ENCODE assay signal across 28 cellular contexts in the genomic region with DNA sequence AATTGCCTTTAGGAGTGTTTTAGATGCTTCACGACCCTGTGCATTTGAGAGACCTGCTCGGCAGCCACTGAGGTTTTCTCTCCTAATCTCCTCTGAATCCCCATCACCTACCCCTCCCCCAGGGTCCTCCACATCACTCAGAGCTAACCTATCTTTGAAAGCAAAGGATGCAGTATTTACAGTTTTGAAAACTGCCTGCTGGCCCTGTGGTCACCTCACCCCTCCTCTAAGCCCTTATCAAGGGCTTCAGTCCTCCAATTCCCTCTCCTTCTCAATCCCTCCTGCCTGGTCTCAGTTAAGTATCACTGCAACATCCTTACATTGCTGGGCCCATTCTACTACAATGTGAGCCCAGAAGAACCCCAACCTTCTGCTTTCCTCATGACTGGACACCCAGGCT. TPM values are rescaled to one million over a fixed set of nuclear protein-coding genes. Genes with fewer than 3 reads are reported as not detected.
DNase-seq lines count a peak whose midpoint lies in the region; ATAC-seq, FAIRE-seq and TF ChIP-seq lines count a peak whose summit lies in the region.
"Had no signal": no experiment of that assay in that cellular context is flagged by ENCODE, and none has a peak within 500 bp of the region (broad histone marks: within the 10 kb centered on the region; RNA-seq: fewer than 3 reads in every experiment).

No MANE protein-coding gene starts in this region.

- TF ChIP-seq EP300 in K562 (IDR thresholded peaks at IDR 0.05; ENCODE audit: low read length): no peak

- H3K9ac ChIP-seq in IMR-90 (ENCODE audit: low read depth, low read length): no peak overlapping the region
- H3K9ac ChIP-seq in K562 (ENCODE audit: insufficient read depth in 1 of 2, low read depth in 2 of 2, low read length in 2 of 2): no peak overlapping the region
- H3K9ac ChIP-seq: BLaER1 had no signal

- H3K4me3 ChIP-seq in IMR-90 (ENCODE audit: insufficient read depth, low read depth, low read length) (no peak overlapping the region), K562 (no peak overlapping the region), osteoblast (ENCODE audit: insufficient read depth, low read length) (no peak overlapping the region)
- H3K4me3 ChIP-seq: BLaER1, GM12878 had no signal

- peaks cover 3% of the 10 kb centered on the region; the same call in 1 of the 2 replicates for H3K36me3 ChIP-seq in IMR-90 (ENCODE audit: control insufficient read depth, insufficient read depth, low read length)
- H3K36me3 ChIP-seq in K562 (ENCODE audit: control insufficient read depth, insufficient read depth, low read length): peaks cover 10% of the 10 kb centered on the region; the same call in 1 of the 3 replicates
- H3K36me3 ChIP-seq in osteoblast (ENCODE audit: insufficient read depth, low read length): no peaks in the 10 kb centered on the region
- H3K36me3 ChIP-seq: BE2C had no signal

- peak; percentile 80 for FAIRE-seq in K562 (lab: Jason Lieb, UNC)
- FAIRE-seq: A204.1, GM12878, GM12892, GM18507 had no signal

- no peak for TF ChIP-seq RAD21 in IMR-90 (IDR thresholded peaks at IDR 0.05; ENCODE audit: low read length)
- TF ChIP-seq RAD21 in K562 (CRISPR knock-in tag; conservative IDR thresholded peaks at IDR 0.05 in 1 of 2, IDR thresholded peaks at IDR 0.05 in 1 of 2): no peak

- H3K4me2 ChIP-seq in IMR-90 (ENCODE audit: low read depth, low read length) (no peak overlapping the region), K562 (ENCODE audit: insufficient read depth, low read length) (no peak overlapping the region), osteoblast (ENCODE audit: insufficient read depth, low read length) (no peak overlapping the region)
- H3K4me2 ChIP-seq: BLaER1 had no signal

- TF ChIP-seq CTCF in IMR-90 (conservative IDR thresholded peaks at IDR 0.05; ENCODE audit: low read depth, low read length) (no peak), K562 (IDR thresholded peaks at IDR 0.05 in 2 of 3, conservative IDR thresholded peaks at IDR 0.05 in 1 of 3; ENCODE audit: insufficient read depth in 2 of 3, low read depth in 1 of 3, low read length in 3 of 3) (no peak), osteoblast (IDR thresholded peaks at IDR 0.05; ENCODE audit: extremely low read depth, low read depth, low read length) (no peak)

- H3K23ac ChIP-seq in IMR-90 (ENCODE audit: low read depth, low read length): no peak overlapping the region

- H3K18ac ChIP-seq in IMR-90 (ENCODE audit: low read depth, low read length): no peak overlapping the region

- no peak overlapping the region for H4K8ac ChIP-seq in IMR-90 (ENCODE audit: low read depth in 2 of 2, low read length in 2 of 2)

- H2BK5ac ChIP-seq in IMR-90 (ENCODE audit: low read depth, low read length, poor library complexity, severe bottlenecking): no peak overlapping the region

- H3K14ac ChIP-seq in IMR-90 (replicated peaks; ENCODE audit: low read depth, low read length): no peak overlapping the region

- in situ Hi-C loops in IMR-90 (cut with MboI; ENCODE audit: low sequenced_read_pairs): loop anchor here (10.0 kb wide), 1 partner anchor 173 kb away; no protein-coding TSS in a partner anchor
- in situ Hi-C loops in K562 (cut with MboI): loop anchor here (10.0 kb wide), 1 partner anchor 203 kb away; no protein-coding TSS in a partner anchor

- POLR2A ChIA-PET in IMR-90 (lab: Charles Lee; ENCODE audit: unreplicated experiment): no interaction called here
- POLR2A ChIA-PET in K562 (lab: Yijun Ruan, JAX): interaction anchor here (0.6 to 0.7 kb wide), 3 partner anchors 87 to 262 kb away, joined by 3 read pairs; no protein-coding TSS in a partner anchor

- TF ChIP-seq POLR2A in IMR-90 (IDR thresholded peaks at IDR 0.05; ENCODE audit: low read depth, low read length) (no peak), K562 (conservative IDR thresholded peaks at IDR 0.05) (no peak)

- H2BK15ac ChIP-seq in IMR-90 (ENCODE audit: low read depth, low read length): no peak overlapping the region

- H4K5ac ChIP-seq in IMR-90 (ENCODE audit: low read depth, low read length): no peak overlapping the region

- dilution Hi-C loops in IMR-90 (cut with HindIII; ENCODE audit: low sequenced_read_pairs, unreplicated experiment): no loop called here

- H4K20me1 ChIP-seq in IMR-90 (ENCODE audit: insufficient read depth, low read length) (peaks cover 5% of the 10 kb centered on the region; the same call in 1 of the 2 replicates), K562 (replicated peaks; ENCODE audit: control insufficient read depth, insufficient read depth, low read length) (peaks cover 5% of the 10 kb centered on the region; the same call in 1 of the 2 replicates), osteoblast (ENCODE audit: insufficient read depth, low read length) (no peaks in the 10 kb centered on the region)
- H4K20me1 ChIP-seq: BLaER1 had no signal

- H3K79me2 ChIP-seq in K562 (ENCODE audit: control insufficient read depth, insufficient read depth, low read length) (peaks cover 17% of the 10 kb centered on the region), osteoblast (ENCODE audit: insufficient read depth, low read length) (peaks cover 11% of the 10 kb centered on the region)

- no peak for DNase-seq in IMR-90
- peak; percentile 18 to 59 (median 39) for DNase-seq in K562 (ENCODE audit: extremely low read depth in 1 of 4, low spot score in 3 of 4)
- DNase-seq in osteoblast (ENCODE audit: insufficient read length, low spot score, missing footprints): peak; percentile 0
- no peak for DNase-seq in HT-29 (ENCODE audit: low spot score)
- DNase-seq in stimulated activated naive CD8-positive, alpha-beta T cell treated with anti-CD3 and anti-CD28 coated beads, Interleukin-15, Interleukin-2, amounts not matched to agents 100 U/mL and 50 U/mL, for 24 hours: no peak
- DNase-seq: 8988T; ACHN; BE2C; C1 segment of cervical spinal cord; CD4-positive, alpha-beta memory T cell; CD4-positive, CD25-positive, alpha-beta regulatory T cell; CD8-positive, alpha-beta memory T cell; COR-L47; DMS 273 treated with DMSO at 0.1 percent for 48 hours; DMS153; DMS79; DND-41; EL; GDM1 had no signal

- no peak overlapping the region for H2BK120ac ChIP-seq in IMR-90 (ENCODE audit: low read depth, low read length)

- no peak overlapping the region for H3K56ac ChIP-seq in IMR-90 (ENCODE audit: extremely low read depth, insufficient read depth, low read length)

- no peak overlapping the region for H3K27ac ChIP-seq in IMR-90 (ENCODE audit: insufficient read depth, low read length)
- H3K27ac ChIP-seq in K562 (ENCODE audit: extremely low read depth, low read depth, low read length): no peak overlapping the region
- no peak overlapping the region for H3K27ac ChIP-seq in osteoblast (ENCODE audit: low read depth, low read length)
- H3K27ac ChIP-seq: BLaER1 had no signal

- H3K9me3 ChIP-seq in IMR-90 (ENCODE audit: control insufficient read depth, insufficient read depth, low read length): no peaks in the 10 kb centered on the region
- no peaks in the 10 kb centered on the region for H3K9me3 ChIP-seq in K562 (replicated peaks; ENCODE audit: control insufficient read depth, insufficient read depth, low read depth, low read length)
- H3K9me3 ChIP-seq in osteoblast (ENCODE audit: low read depth, low read length): no peaks in the 10 kb centered on the region
- H3K9me3 ChIP-seq: BE2C, BLaER1 had no signal

- no peak overlapping the region for H4K91ac ChIP-seq in IMR-90 (ENCODE audit: insufficient read depth, low read depth, low read length)

- H2BK20ac ChIP-seq in IMR-90 (ENCODE audit: low read depth, low read length): no peak overlapping the region

- CTCF ChIA-PET in IMR-90 (lab: Yijun Ruan, JAX) (no interaction called here), K562 (lab: Yijun Ruan, JAX; ENCODE audit: low intra/inter-chr PET ratio) (no interaction called here)

- H2AK5ac ChIP-seq in IMR-90 (ENCODE audit: low read depth, low read length): no peak overlapping the region

- H3K79me1 ChIP-seq in IMR-90 (ENCODE audit: low read depth in 1 of 2, low read length in 2 of 2): peaks cover 8 to 15% of the 10 kb centered on the region in 2 experiments; a peak in 3 of 4 replicates

- BruUV-seq in IMR-90 (replicated peaks; lab: Mats Ljungman, UMichigan) (no TSS peak), K562 (replicated peaks; lab: Mats Ljungman, UMichigan) (no TSS peak)

- peaks cover 24% of the 10 kb centered on the region for H3K27me3 ChIP-seq in IMR-90 (ENCODE audit: control insufficient read depth, insufficient read depth, low read length)
- H3K27me3 ChIP-seq in K562 (ENCODE audit: control insufficient read depth in 2 of 2, insufficient read depth in 2 of 2, low read length in 2 of 2): no peaks in the 10 kb centered on the region
- no peaks in the 10 kb centered on the region for H3K27me3 ChIP-seq in osteoblast (ENCODE audit: insufficient read depth, low read length)
- H3K27me3 ChIP-seq: BE2C, BLaER1 had no signal

- 60% methylated on average over 1 of the region's 2 CpGs; no CpG with 5 or more reads in 1 of the 2 experiments for WGBS in IMR-90 (ENCODE audit: extremely low coverage in 2 of 2, insufficient read length in 1 of 2), 2 experiments
- WGBS in K562 (ENCODE audit: insufficient coverage, low coverage, missing lambda C conversion rate): 0% methylated on average over 2 of the region's 2 CpGs

- H3K4ac ChIP-seq in IMR-90 (ENCODE audit: low read depth, low read length): no peak overlapping the region

- H2AK9ac ChIP-seq in IMR-90 (replicated peaks; ENCODE audit: low read depth, low read length, poor library complexity): peak overlapping the region; percentile 37

- H3K4me1 ChIP-seq in IMR-90 (ENCODE audit: control insufficient read depth, insufficient read depth, low read length): peaks cover 6% of the 10 kb centered on the region; the same call in 1 of the 2 replicates
- H3K4me1 ChIP-seq in K562 (replicated peaks in 1 of 2; ENCODE audit: control insufficient read depth in 2 of 2, insufficient read depth in 2 of 2, low read length in 2 of 2): peaks cover 7 to 13% of the 10 kb centered on the region in 2 experiments; a peak in 4 of 5 replicates
- H3K4me1 ChIP-seq in osteoblast (ENCODE audit: insufficient read depth, low read length): peaks cover 8% of the 10 kb centered on the region
- H3K4me1 ChIP-seq: BE2C had no signal

- H2AFZ ChIP-seq in IMR-90 (replicated peaks; ENCODE audit: low read length, poor library complexity): no peak overlapping the region
- H2AFZ ChIP-seq in K562 (ENCODE audit: low read depth, low read length): no peak overlapping the region
- no peak overlapping the region for H2AFZ ChIP-seq in osteoblast (ENCODE audit: low read length)

- H3K9me1 ChIP-seq in IMR-90 (ENCODE audit: insufficient read depth, low read length) (peaks cover 12% of the 10 kb centered on the region), K562 (ENCODE audit: control insufficient read depth, insufficient read depth, low read length) (no peaks in the 10 kb centered on the region)

- ATAC-seq in IMR-90 (ENCODE audit: low read depth) (no peak), K562 (no peak)
- ATAC-seq in stimulated activated naive CD8-positive, alpha-beta T cell treated with anti-CD3 and anti-CD28 coated beads, Interleukin-15, Interleukin-2, amounts not matched to agents 100 U/mL and 50 U/mL, for 24 hours: no peak
- ATAC-seq: GM12878 had no signal

- intact Hi-C loops in IMR-90 (cut with micrococcal nuclease) (no loop called here), K562 (cut with micrococcal nuclease) (no loop called here)

RNA-seq across cellular contexts. Expression of a gene that starts 4.6 kb away (rescaled TPM):
- total RNA-seq in IMR-90 (2012; rRNA removed): 13.3 and 20.4 TPM in 2 replicates
- 26.3 and 27.6 TPM in 2 replicates for polyA plus RNA-seq in IMR-90 (2012; rRNA removed)
- 39.7 and 47.9 TPM in 2 replicates for polyA plus RNA-seq in IMR-90 (2012; cell fraction: cytosol; rRNA removed)
- 8.7 and 19.9 TPM in 2 replicates for polyA plus RNA-seq in IMR-90 (2012; cell fraction: nucleus; rRNA removed; ENCODE audit: low replicate concordance)
- total RNA-seq in K562 (2011; cell fraction: chromatin; rRNA removed; ENCODE audit: low replicate concordance): 4.8 and 13.1 TPM in 2 replicates
- total RNA-seq in K562 (2011; cell fraction: nucleolus; rRNA removed): 24.3 and 25.9 TPM in 2 replicates
- 14.3 and 16.9 TPM in 2 replicates for total RNA-seq in K562 (2011; cell fraction: nucleoplasm; rRNA removed)
- 42.0 and 51.6 TPM in 2 replicates for total RNA-seq in K562 (2014; rRNA removed)
- total RNA-seq in K562 (2014; rRNA removed; fragmentation: Illumina TruSeq; extraction: Trizol): 12.1 and 19.1 TPM in 2 replicates
- total RNA-seq in K562 (2015; rRNA removed; fragmentation: Illumina TruSeq; extraction: Trizol): 24.6 and 25.4 TPM in 2 replicates
- total RNA-seq in K562 (2021): 34.9 and 38.2 TPM in 2 replicates
- polyA plus RNA-seq in K562 (2011; rRNA removed): 31.5 and 36.7 TPM in 2 replicates
- polyA plus RNA-seq in K562 (2011; cell fraction: cytosol; rRNA removed): 43.6 and 104 TPM in 2 replicates
- 25.2 and 35.0 TPM in 2 replicates for polyA plus RNA-seq in K562 (2011; cell fraction: nucleus; rRNA removed)
- polyA plus RNA-seq in K562 (2012): 38.1 and 40.0 TPM in 2 replicates
- polyA plus RNA-seq in K562 (2014; fragmentation: Illumina TruSeq; extraction: Trizol): 19.7 and 39.2 TPM in 2 replicates
- polyA plus RNA-seq in K562 (2014; fragmentation: Nextera tagmentation; extraction: Ambion mirVana): 10 to 100 TPM; 16.3 to 29.0 TPM
- 43.7 and 48.2 TPM in 2 replicates for polyA plus RNA-seq in K562 (2014; rRNA removed)
- polyA minus RNA-seq in K562 (2011; rRNA and poly(A)+ RNA removed): 6.4 and 8.7 TPM in 2 replicates
- polyA minus RNA-seq in K562 (2011; cell fraction: cytosol; rRNA and poly(A)+ RNA removed): 15.8 and 16.4 TPM in 2 replicates
- polyA minus RNA-seq in K562 (2011; cell fraction: nucleus; rRNA and poly(A)+ RNA removed): 8.1 and 13.2 TPM in 2 replicates
- 17.7 and 19.2 TPM in 2 replicates for total RNA-seq in osteoblast
- 48.7 and 67.6 TPM in 2 replicates for total RNA-seq in HT-29 (2014; rRNA removed; shearing (Covaris generic))

RNA-seq across cellular contexts. Expression of a gene that starts 13.0 kb away (rescaled TPM):
- total RNA-seq in IMR-90 (2012; rRNA removed): 104 and 122 TPM in 2 replicates
- 183 and 186 TPM in 2 replicates for polyA plus RNA-seq in IMR-90 (2012; rRNA removed)
- polyA plus RNA-seq in IMR-90 (2012; cell fraction: cytosol; rRNA removed): 177 and 196 TPM in 2 replicates
- polyA plus RNA-seq in IMR-90 (2012; cell fraction: nucleus; rRNA removed; ENCODE audit: low replicate concordance): 103 and 138 TPM in 2 replicates
- total RNA-seq in K562 (2011; cell fraction: chromatin; rRNA removed; ENCODE audit: low replicate concordance): 25.9 and 51.8 TPM in 2 replicates
- 32.0 and 36.7 TPM in 2 replicates for total RNA-seq in K562 (2011; cell fraction: nucleolus; rRNA removed)
- total RNA-seq in K562 (2011; cell fraction: nucleoplasm; rRNA removed): 37.9 and 46.9 TPM in 2 replicates
- 50.8 and 74.8 TPM in 2 replicates for total RNA-seq in K562 (2014; rRNA removed)
- total RNA-seq in K562 (2014; rRNA removed; fragmentation: Illumina TruSeq; extraction: Trizol): 30.8 and 31.3 TPM in 2 replicates
- total RNA-seq in K562 (2015; rRNA removed; fragmentation: Illumina TruSeq; extraction: Trizol): 37.2 and 38.2 TPM in 2 replicates
- 51.0 and 53.4 TPM in 2 replicates for total RNA-seq in K562 (2021)
- polyA plus RNA-seq in K562 (2011; rRNA removed): 44.5 and 76.3 TPM in 2 replicates
- polyA plus RNA-seq in K562 (2011; cell fraction: cytosol; rRNA removed): 55.4 and 58.3 TPM in 2 replicates
- 73.3 and 73.7 TPM in 2 replicates for polyA plus RNA-seq in K562 (2011; cell fraction: nucleus; rRNA removed)
- polyA plus RNA-seq in K562 (2012): 80.4 and 98.2 TPM in 2 replicates
- polyA plus RNA-seq in K562 (2014; fragmentation: Illumina TruSeq; extraction: Trizol): 41.9 and 47.0 TPM in 2 replicates
- 10 to 100 TPM; 11.0 to 26.2 TPM for polyA plus RNA-seq in K562 (2014; fragmentation: Nextera tagmentation; extraction: Ambion mirVana)
- polyA plus RNA-seq in K562 (2014; rRNA removed): 45.1 and 49.2 TPM in 2 replicates
- polyA minus RNA-seq in K562 (2011; rRNA and poly(A)+ RNA removed): 23.0 and 41.7 TPM in 2 replicates
- 12.4 and 19.5 TPM in 2 replicates for polyA minus RNA-seq in K562 (2011; cell fraction: cytosol; rRNA and poly(A)+ RNA removed)
- polyA minus RNA-seq in K562 (2011; cell fraction: nucleus; rRNA and poly(A)+ RNA removed): 20.6 and 25.7 TPM in 2 replicates
- total RNA-seq in osteoblast: 84.0 and 90.5 TPM in 2 replicates
- 72.7 and 98.1 TPM in 2 replicates for total RNA-seq in HT-29 (2014; rRNA removed; shearing (Covaris generic))

RNA-seq across cellular contexts. Expression of a gene that starts 17.8 kb away (rescaled TPM):
- not detected in 2 replicates for total RNA-seq in IMR-90 (2012; rRNA removed)
- not detected in 2 replicates for polyA plus RNA-seq in IMR-90 (2012; rRNA removed)
- 0.02 TPM in 1 of 2 replicates, not detected in the other for polyA plus RNA-seq in IMR-90 (2012; cell fraction: cytosol; rRNA removed)
- polyA plus RNA-seq in IMR-90 (2012; cell fraction: nucleus; rRNA removed; ENCODE audit: low replicate concordance): not detected in 2 replicates
- not detected in 2 replicates for total RNA-seq in K562 (2011; cell fraction: chromatin; rRNA removed; ENCODE audit: low replicate concordance)
- not detected in 2 replicates for total RNA-seq in K562 (2011; cell fraction: nucleolus; rRNA removed)
- total RNA-seq in K562 (2011; cell fraction: nucleoplasm; rRNA removed): not detected in 2 replicates
- total RNA-seq in K562 (2014; rRNA removed): not detected in 2 replicates
- total RNA-seq in K562 (2014; rRNA removed; fragmentation: Illumina TruSeq; extraction: Trizol): not detected in 2 replicates
- not detected in 2 replicates for total RNA-seq in K562 (2015; rRNA removed; fragmentation: Illumina TruSeq; extraction: Trizol)
- total RNA-seq in K562 (2021): not detected in 2 replicates
- not detected in 2 replicates for polyA plus RNA-seq in K562 (2011; rRNA removed)
- not detected in 2 replicates for polyA plus RNA-seq in K562 (2011; cell fraction: cytosol; rRNA removed)
- not detected in 2 replicates for polyA plus RNA-seq in K562 (2011; cell fraction: nucleus; rRNA removed)
- polyA plus RNA-seq in K562 (2012): not detected in 2 replicates
- polyA plus RNA-seq in K562 (2014; fragmentation: Illumina TruSeq; extraction: Trizol): not detected in 2 replicates
- not detected for polyA plus RNA-seq in K562 (2014; fragmentation: Nextera tagmentation; extraction: Ambion mirVana)
- not detected in 2 replicates for polyA plus RNA-seq in K562 (2014; rRNA removed)
- not detected in 2 replicates for polyA minus RNA-seq in K562 (2011; rRNA and poly(A)+ RNA removed)
- polyA minus RNA-seq in K562 (2011; cell fraction: cytosol; rRNA and poly(A)+ RNA removed): not detected in 2 replicates
- not detected in 2 replicates for polyA minus RNA-seq in K562 (2011; cell fraction: nucleus; rRNA and poly(A)+ RNA removed)
- under 0.01 TPM in 1 of 2 replicates, not detected in the other for total RNA-seq in osteoblast
- total RNA-seq in HT-29 (2014; rRNA removed; shearing (Covaris generic)): not detected in 2 replicates
- total RNA-seq: CD4-positive, alpha-beta memory T cell; CD4-positive, CD25-positive, alpha-beta regulatory T cell; CD8-positive, alpha-beta memory T cell; Daoy; GM12878 had no signal
- polyA plus RNA-seq: AG04450; CD14-positive monocyte; CD4-positive, alpha-beta memory T cell; CD4-positive, CD25-positive, alpha-beta regulatory T cell; CD8-positive, alpha-beta memory T cell; GM12878 had no signal

RNA-seq across cellular contexts. Expression of a gene that starts 21.5 kb away (rescaled TPM):
- not detected in 2 replicates for total RNA-seq in IMR-90 (2012; rRNA removed)
- polyA plus RNA-seq in IMR-90 (2012; rRNA removed): 0.07 TPM in 1 of 2 replicates, not detected in the other
- 0.02 TPM in 1 of 2 replicates, not detected in the other for polyA plus RNA-seq in IMR-90 (2012; cell fraction: cytosol; rRNA removed)
- polyA plus RNA-seq in IMR-90 (2012; cell fraction: nucleus; rRNA removed; ENCODE audit: low replicate concordance): 0.05 and 0.07 TPM in 2 replicates
- total RNA-seq in K562 (2011; cell fraction: chromatin; rRNA removed; ENCODE audit: low replicate concordance): not detected in 2 replicates
- total RNA-seq in K562 (2011; cell fraction: nucleolus; rRNA removed): not detected in 2 replicates
- total RNA-seq in K562 (2011; cell fraction: nucleoplasm; rRNA removed): not detected in 2 replicates
- not detected in 2 replicates for total RNA-seq in K562 (2014; rRNA removed)
- total RNA-seq in K562 (2014; rRNA removed; fragmentation: Illumina TruSeq; extraction: Trizol): not detected in 2 replicates
- not detected in 2 replicates for total RNA-seq in K562 (2015; rRNA removed; fragmentation: Illumina TruSeq; extraction: Trizol)
- total RNA-seq in K562 (2021): not detected in 2 replicates
- polyA plus RNA-seq in K562 (2011; rRNA removed): not detected in 2 replicates
- polyA plus RNA-seq in K562 (2011; cell fraction: cytosol; rRNA removed): not detected in 2 replicates
- not detected in 2 replicates for polyA plus RNA-seq in K562 (2011; cell fraction: nucleus; rRNA removed)
- not detected in 2 replicates for polyA plus RNA-seq in K562 (2012)
- not detected in 2 replicates for polyA plus RNA-seq in K562 (2014; fragmentation: Illumina TruSeq; extraction: Trizol)
- not detected for polyA plus RNA-seq in K562 (2014; fragmentation: Nextera tagmentation; extraction: Ambion mirVana)
- polyA plus RNA-seq in K562 (2014; rRNA removed): not detected in 2 replicates
- polyA minus RNA-seq in K562 (2011; rRNA and poly(A)+ RNA removed): not detected in 2 replicates
- not detected in 2 replicates for polyA minus RNA-seq in K562 (2011; cell fraction: cytosol; rRNA and poly(A)+ RNA removed)
- polyA minus RNA-seq in K562 (2011; cell fraction: nucleus; rRNA and poly(A)+ RNA removed): not detected in 2 replicates
- total RNA-seq in osteoblast: under 0.01 TPM in 1 of 2 replicates, not detected in the other
- not detected in 2 replicates for total RNA-seq in HT-29 (2014; rRNA removed; shearing (Covaris generic))
- total RNA-seq: A673; CD4-positive, alpha-beta memory T cell; CD4-positive, CD25-positive, alpha-beta regulatory T cell; Daoy; GM12878 had no signal
- polyA plus RNA-seq: AG04450; CD14-positive monocyte; CD4-positive, alpha-beta memory T cell; CD4-positive, CD25-positive, alpha-beta regulatory T cell; CD8-positive, alpha-beta memory T cell; GM12878 had no signal

RNA-seq across cellular contexts. Expression of a gene that starts 30.3 kb away (rescaled TPM):
- total RNA-seq in IMR-90 (2012; rRNA removed) (38.6 and 44.6 TPM in 2 replicates), K562 (2014; rRNA removed) (43.0 and 57.5 TPM in 2 replicates), K562 (2014; rRNA removed; fragmentation: Illumina TruSeq; extraction: Trizol) (31.4 and 33.5 TPM in 2 replicates), K562 (2015; rRNA removed; fragmentation: Illumina TruSeq; extraction: Trizol) (29.9 and 31.2 TPM in 2 replicates), K562 (2021) (50.4 and 55.8 TPM in 2 replicates), osteoblast (72.7 and 73.4 TPM in 2 replicates)
- polyA plus RNA-seq in IMR-90 (2012; rRNA removed) (88.9 and 93.1 TPM in 2 replicates), K562 (2011; rRNA removed) (22.1 and 35.2 TPM in 2 replicates), K562 (2014; fragmentation: Illumina TruSeq; extraction: Trizol) (75.2 and 80.0 TPM in 2 replicates), K562 (2014; fragmentation: Nextera tagmentation; extraction: Ambion mirVana) (10 to 100 TPM in 1 of 2 experiments, 1 to 10 TPM in 1; 6.9 to 16.4 TPM), K562 (2014; rRNA removed) (56.6 and 57.5 TPM in 2 replicates)
- 77.6 and 124 TPM in 2 replicates for polyA plus RNA-seq in IMR-90 (2012; cell fraction: cytosol; rRNA removed)
- 17.7 and 38.8 TPM in 2 replicates for polyA plus RNA-seq in IMR-90 (2012; cell fraction: nucleus; rRNA removed; ENCODE audit: low replicate concordance)
- total RNA-seq in K562 (2011; cell fraction: chromatin; rRNA removed; ENCODE audit: low replicate concordance): 21.4 and 50.2 TPM in 2 replicates
- 73.4 and 78.2 TPM in 2 replicates for total RNA-seq in K562 (2011; cell fraction: nucleolus; rRNA removed)
- 74.2 and 94.8 TPM in 2 replicates for total RNA-seq in K562 (2011; cell fraction: nucleoplasm; rRNA removed)
- polyA plus RNA-seq in K562 (2011; cell fraction: cytosol; rRNA removed): 27.7 and 82.4 TPM in 2 replicates
- polyA plus RNA-seq in K562 (2011; cell fraction: nucleus; rRNA removed): 21.6 and 54.1 TPM in 2 replicates
- 38.6 and 45.7 TPM in 2 replicates for polyA plus RNA-seq in K562 (2012)
- polyA minus RNA-seq in K562 (2011; rRNA and poly(A)+ RNA removed): 11.8 and 22.6 TPM in 2 replicates
- polyA minus RNA-seq in K562 (2011; cell fraction: cytosol; rRNA and poly(A)+ RNA removed): 19.7 and 24.0 TPM in 2 replicates
- 16.7 and 20.7 TPM in 2 replicates for polyA minus RNA-seq in K562 (2011; cell fraction: nucleus; rRNA and poly(A)+ RNA removed)
- 239 and 269 TPM in 2 replicates for total RNA-seq in HT-29 (2014; rRNA removed; shearing (Covaris generic))

Comparison
In these comparisons a context has a peak if more than half of its experiments do, and no peak if none do; other contexts are left out.
1. DNase-seq: peak in K562 (4 of 4) and osteoblast (single experiment); none in IMR-90 (single experiment), HT-29 (single experiment) and stimulated activated naive CD8-positive, alpha-beta T cell treated with anti-CD3 and anti-CD28 coated beads, Interleukin-15, Interleukin-2, amounts not matched to agents 100 U/mL and 50 U/mL, for 24 hours (single experiment).